In the genomic region with DNA sequence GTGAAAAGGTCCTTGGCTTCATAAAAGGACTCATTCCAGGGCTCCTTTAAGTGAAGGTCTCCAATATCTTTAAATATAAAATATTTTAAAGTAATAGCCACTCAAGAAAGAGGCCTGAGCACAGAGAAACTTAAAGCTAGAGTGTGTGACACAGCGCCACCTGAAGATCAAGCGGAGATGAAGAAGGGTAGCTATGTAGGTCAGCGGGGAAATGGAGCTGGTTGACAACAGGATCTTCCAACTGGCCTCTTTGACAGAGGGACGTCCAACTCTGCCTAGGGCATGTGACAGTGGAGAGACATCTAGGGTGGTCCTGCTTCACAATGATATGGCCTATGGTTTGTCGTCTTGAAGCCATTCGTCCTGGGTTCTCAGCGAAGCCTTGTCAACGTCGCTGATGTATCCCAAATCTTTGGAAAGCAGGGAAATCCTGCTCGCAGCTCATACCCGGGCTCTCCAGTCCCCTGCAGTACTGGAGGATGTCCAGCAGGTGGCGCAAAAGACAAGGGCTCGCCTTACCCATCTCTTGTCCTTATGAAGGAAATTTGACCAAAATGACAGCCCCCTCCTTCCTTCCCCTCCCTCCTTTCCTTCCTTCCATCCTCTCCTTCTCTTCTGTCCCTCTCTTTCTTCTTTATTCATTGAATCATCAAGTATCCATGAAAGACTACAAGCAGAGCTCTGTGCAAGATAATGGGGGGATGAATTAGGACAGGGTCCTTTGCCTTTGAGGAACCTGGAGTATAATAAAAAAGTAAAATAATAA, we compare ENCODE assay signal across 7 cellular contexts. TPM values are rescaled to one million over a fixed set of nuclear protein-coding genes. Genes with fewer than 3 reads are reported as not detected.
DNase-seq lines count a peak whose midpoint lies in the region; ATAC-seq and TF ChIP-seq lines count a peak whose summit lies in the region.

No MANE protein-coding gene starts in this region.

- H3K79me2 ChIP-seq in SU-DHL-6 (ENCODE audit: insufficient read depth, low read length): no peaks in the 10 kb centered on the region

- peaks cover 2% of the 10 kb centered on the region for H3K4me1 Mint-ChIP-seq in activated naive CD8-positive, alpha-beta T cell treated with anti-CD3 and anti-CD28 coated beads, Interleukin-2, amount 50 U/mL, for 24 hours

- no peak overlapping the region for H2AFZ ChIP-seq in SU-DHL-6 (ENCODE audit: low read depth, low read length, severe bottlenecking)

- no peak overlapping the region for H3K4me2 ChIP-seq in SU-DHL-6 (ENCODE audit: low read depth, low read length, poor library complexity, severe bottlenecking)

- no peaks in the 10 kb centered on the region for H3K27me3 ChIP-seq in SU-DHL-6 (ENCODE audit: low read length)
- peaks cover 0 to 9% (median 0%) of the 10 kb centered on the region in 7 donors for H3K27me3 ChIP-seq in heart right ventricle

- TF ChIP-seq EP300 in Ishikawa (IDR thresholded peaks at IDR 0.05; ENCODE audit: borderline replicate concordance): no peak

- H3K4me3 ChIP-seq in SU-DHL-6 (ENCODE audit: insufficient read depth, low read length, poor library complexity, severe bottlenecking): no peak overlapping the region
- no peak overlapping the region for H3K4me3 ChIP-seq in heart right ventricle

- no peaks in the 10 kb centered on the region for H4K20me1 ChIP-seq in SU-DHL-6 (ENCODE audit: low read depth, low read length)

- no peaks in the 10 kb centered on the region for H3K9me3 Mint-ChIP-seq in activated naive CD8-positive, alpha-beta T cell treated with anti-CD3 and anti-CD28 coated beads, Interleukin-2, amount 50 U/mL, for 24 hours

- intact Hi-C loops in heart right ventricle (cut with DNase I): loop anchor here in 9 of 10 donors (1.0 to 5.0 kb wide), 5 partner anchors 115 to 705 kb away; no protein-coding TSS in a partner anchor

- no peaks in the 10 kb centered on the region for H3K36me3 Mint-ChIP-seq in activated naive CD8-positive, alpha-beta T cell treated with anti-CD3 and anti-CD28 coated beads, Interleukin-2, amount 50 U/mL, for 24 hours (ENCODE audit: low read depth)

- TF ChIP-seq RAD21 in Ishikawa (IDR thresholded peaks at IDR 0.05; ENCODE audit: low read depth): peak; percentile 94

- no peaks in the 10 kb centered on the region for H3K36me3 ChIP-seq in SU-DHL-6 (ENCODE audit: low read length)
- H3K36me3 ChIP-seq in heart right ventricle: no peaks in the 10 kb centered on the region

- TF ChIP-seq CTCF in GM10266 (IDR thresholded peaks at IDR 0.05; ENCODE audit: control insufficient read depth, insufficient read depth, low read depth, missing control alignments) (peak; percentile 92), SU-DHL-6 (IDR thresholded peaks at IDR 0.05; ENCODE audit: insufficient read depth, low read length, poor library complexity, severe bottlenecking) (peak; percentile 86), heart right ventricle (IDR thresholded peaks at IDR 0.05) (peak; percentile 92 to 99 (median 98))

- no peak overlapping the region for H3K27ac Mint-ChIP-seq in activated naive CD8-positive, alpha-beta T cell treated with anti-CD3 and anti-CD28 coated beads, Interleukin-2, amount 50 U/mL, for 24 hours

- WGBS in heart right ventricle, 2 donors: 7 to 10% methylated on average over 13 of the region's 13 CpGs

- H3K9me3 ChIP-seq in SU-DHL-6 (ENCODE audit: insufficient read depth, low read length) (no peaks in the 10 kb centered on the region), heart right ventricle (no peaks in the 10 kb centered on the region)

- H3K4me1 ChIP-seq in heart right ventricle: peaks cover 0 to 18% (median 0%) of the 10 kb centered on the region in 9 donors

- H3K27ac ChIP-seq in SU-DHL-6 (ENCODE audit: low read depth, low read length): no peak overlapping the region
- H3K27ac ChIP-seq in heart right ventricle: no peak overlapping the region

- no peaks in the 10 kb centered on the region for H3K27me3 Mint-ChIP-seq in activated naive CD8-positive, alpha-beta T cell treated with anti-CD3 and anti-CD28 coated beads, Interleukin-2, amount 50 U/mL, for 24 hours

- DNase-seq in GM10266 (ENCODE audit: extremely low spot score) (peak; percentile 67), heart right ventricle (peak; percentile 65 to 67), putamen (ENCODE audit: low spot score) (peak; percentile 62)
- DNase-seq in activated naive CD8-positive, alpha-beta T cell treated with anti-CD3 and anti-CD28 coated beads, Interleukin-2, amount 50 U/mL, for 24 hours: peak; percentile 58

- no peaks in the 10 kb centered on the region for H3K9me2 ChIP-seq in SU-DHL-6 (replicated peaks; ENCODE audit: insufficient read depth, low read length)

- no peak overlapping the region for H3K9ac ChIP-seq in SU-DHL-6 (ENCODE audit: low read length)

- no peaks in the 10 kb centered on the region for H3F3A ChIP-seq in SU-DHL-6 (ENCODE audit: insufficient read depth)

- H3K4me3 Mint-ChIP-seq in activated naive CD8-positive, alpha-beta T cell treated with anti-CD3 and anti-CD28 coated beads, Interleukin-2, amount 50 U/mL, for 24 hours: no peak overlapping the region

- ATAC-seq in activated naive CD8-positive, alpha-beta T cell treated with anti-CD3 and anti-CD28 coated beads, Interleukin-2, amount 50 U/mL, for 24 hours: peak; percentile 53
- ATAC-seq in heart right ventricle (peak in 7 of 8 donors; percentile 56 to 80 (median 59)), HG02840 (IDR thresholded peaks at IDR 0.05; ENCODE audit: low FRiP score, unreplicated experiment) (no peak)

TF ChIP-seq in Ishikawa, 13 proteins besides CTCF, POLR2A, EP300 and RAD21:
- TF ChIP-seq, protein P1, sequence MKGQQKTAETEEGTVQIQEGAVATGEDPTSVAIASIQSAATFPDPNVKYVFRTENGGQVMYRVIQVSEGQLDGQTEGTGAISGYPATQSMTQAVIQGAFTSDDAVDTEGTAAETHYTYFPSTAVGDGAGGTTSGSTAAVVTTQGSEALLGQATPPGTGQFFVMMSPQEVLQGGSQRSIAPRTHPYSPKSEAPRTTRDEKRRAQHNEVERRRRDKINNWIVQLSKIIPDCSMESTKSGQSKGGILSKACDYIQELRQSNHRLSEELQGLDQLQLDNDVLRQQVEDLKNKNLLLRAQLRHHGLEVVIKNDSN (IDR thresholded peaks at IDR 0.05): no peak
- TF ChIP-seq YY1 (IDR thresholded peaks at IDR 0.05; ENCODE audit: low read depth): 0 out of 2 replicates have a peak, but pooled peaks have one; percentile 20

RNA-seq across cellular contexts. Expression of a gene that starts 59.6 kb away (rescaled TPM):
- 10 to 100 TPM; 11.3 to 33.3 (median 25.4) TPM for total RNA-seq in heart right ventricle
- 1 to 10 TPM in 1 of 2 donors, under 1 TPM in 1; 0.58 to 1.8 TPM for polyA plus RNA-seq in heart right ventricle
